In genomic region chr1:101290922-101291561, GRCh38 we compare ENCODE assay signal across 13 cellular contexts. TPM values are rescaled to one million over a fixed set of nuclear protein-coding genes. Genes with fewer than 3 reads are reported as not detected.
DNase-seq lines count a peak whose midpoint lies in the region; ATAC-seq, FAIRE-seq and TF ChIP-seq lines count a peak whose summit lies in the region.
"Had no signal": no experiment of that assay in that cellular context is flagged by ENCODE, and none has a peak within 500 bp of the region (broad histone marks: within the 10 kb centered on the region; RNA-seq: fewer than 3 reads in every experiment).

No MANE protein-coding gene starts in this region.

- peaks cover 14% of the 10 kb centered on the region for H3K4me1 ChIP-seq in astrocyte (ENCODE audit: insufficient read depth, low read length)
- H3K4me1 ChIP-seq in parathyroid adenoma, result peaks cover 6% of the 10 kb centered on the region
- H3K4me1 ChIP-seq in ovary (ENCODE audit: insufficient read depth), result no peaks in the 10 kb centered on the region
- H3K4me1 ChIP-seq: breast epithelium, tibial artery had no signal

- 67 to 76% (median 69%) methylated on average over 3 of the region's 3 CpGs for WGBS in ovary, 3 donors

- no peaks in the 10 kb centered on the region for H3K36me3 ChIP-seq in KOPT-K1 (ENCODE audit: insufficient read depth, low read length)
- no peaks in the 10 kb centered on the region for H3K36me3 ChIP-seq in astrocyte (ENCODE audit: insufficient read depth, low read length)
- no peaks in the 10 kb centered on the region for H3K36me3 ChIP-seq in parathyroid adenoma (ENCODE audit: control insufficient read depth, insufficient read depth, low read length)
- no peaks in the 10 kb centered on the region for H3K36me3 ChIP-seq in ovary
- H3K36me3 ChIP-seq: breast epithelium, tibial artery had no signal

- peaks cover 21% of the 10 kb centered on the region for H3K4me1 Mint-ChIP-seq in astrocyte (ENCODE audit: low read depth, unreplicated experiment)

- H3K4me2 ChIP-seq in astrocyte (ENCODE audit: low read length), result peak overlapping the region; percentile 42
- peak overlapping the region; percentile 25 for H3K4me2 ChIP-seq in parathyroid adenoma (ENCODE audit: low read length)

- no peak for TF ChIP-seq POLR2A in ovary (IDR thresholded peaks at IDR 0.05)

- TF ChIP-seq CTCF in astrocyte (IDR thresholded peaks at IDR 0.05; ENCODE audit: insufficient read depth, low read depth, low read length) (no peak), parathyroid adenoma (IDR thresholded peaks at IDR 0.05) (no peak), ovary (IDR thresholded peaks at IDR 0.05) (no peak)

- no peaks in the 10 kb centered on the region for H3K9me3 Mint-ChIP-seq in astrocyte (ENCODE audit: unreplicated experiment)

- H3K79me2 ChIP-seq in astrocyte (ENCODE audit: insufficient read depth, low read length) (no peaks in the 10 kb centered on the region), parathyroid adenoma (no peaks in the 10 kb centered on the region)

- H2AFZ ChIP-seq in astrocyte (ENCODE audit: low read depth, low read length) (no peak overlapping the region), parathyroid adenoma (peak overlapping the region; percentile 39)

- H3K27me3 Mint-ChIP-seq in astrocyte (ENCODE audit: low read depth, unreplicated experiment), result no peaks in the 10 kb centered on the region

- H3K27ac Mint-ChIP-seq in astrocyte (ENCODE audit: unreplicated experiment), result peak overlapping the region; percentile 23

- no peak overlapping the region for H3K9ac ChIP-seq in astrocyte (ENCODE audit: low read length)
- no peak overlapping the region for H3K9ac ChIP-seq in parathyroid adenoma

- peak; percentile 31 for DNase-seq in NK-92 treated with Interleukin-12 subunit alpha and Interleukin-12 subunit beta, amount 100 ng/mL, for 24 hours (lab: John Stamatoyannopoulos, UW)
- no peak for DNase-seq in NK-92 (lab: John Stamatoyannopoulos, UW; ENCODE audit: unreplicated experiment)
- no peak for DNase-seq in astrocyte (ENCODE audit: low read depth)
- DNase-seq in foreskin melanocyte, result no peak
- no peak for DNase-seq in ovary

- H4K20me1 ChIP-seq in astrocyte (ENCODE audit: insufficient read depth, low read length), result no peaks in the 10 kb centered on the region

- H3K4me3 Mint-ChIP-seq in astrocyte (ENCODE audit: unreplicated experiment), result no peak overlapping the region

- H3K27ac ChIP-seq in KOPT-K1 (ENCODE audit: low read depth, low read length, poor library complexity, severe bottlenecking) (peak overlapping the region; percentile 73), astrocyte (ENCODE audit: low read depth, low read length) (no peak overlapping the region), parathyroid adenoma (peak overlapping the region; percentile 70), ovary (no peak overlapping the region)
- H3K27ac ChIP-seq: 22Rv1, breast epithelium, tibial artery had no signal

- TF ChIP-seq EP300 in ovary (IDR thresholded peaks at IDR 0.05), result no peak

- no peaks in the 10 kb centered on the region for H3K27me3 ChIP-seq in astrocyte (ENCODE audit: insufficient read depth, low read length)
- H3K27me3 ChIP-seq in parathyroid adenoma (ENCODE audit: control insufficient read depth, insufficient read depth, low read length), result no peaks in the 10 kb centered on the region
- no peaks in the 10 kb centered on the region for H3K27me3 ChIP-seq in ovary
- H3K27me3 ChIP-seq: breast epithelium had no signal

- FAIRE-seq in astrocyte (lab: Jason Lieb, UNC), result no peak
- FAIRE-seq: G401.6 had no signal

- H3K36me3 Mint-ChIP-seq in astrocyte (ENCODE audit: low read depth, unreplicated experiment), result no peaks in the 10 kb centered on the region

- ATAC-seq in HG02885 (IDR thresholded peaks at IDR 0.05; ENCODE audit: poor library complexity, unreplicated experiment), result no peak

- H3K9me3 ChIP-seq in KOPT-K1 (ENCODE audit: insufficient read depth, low read length, poor library complexity, severe bottlenecking) (no peaks in the 10 kb centered on the region), astrocyte (ENCODE audit: insufficient read depth, low read depth, low read length) (no peaks in the 10 kb centered on the region), parathyroid adenoma (ENCODE audit: control insufficient read depth, low read length) (no peaks in the 10 kb centered on the region), ovary (no peaks in the 10 kb centered on the region)
- H3K9me3 ChIP-seq: breast epithelium, tibial artery had no signal

- H3K4me3 ChIP-seq in astrocyte (ENCODE audit: insufficient read depth, low read depth, low read length) (no peak overlapping the region), parathyroid adenoma (ENCODE audit: low read depth, low read length) (no peak overlapping the region), ovary (no peak overlapping the region)
- H3K4me3 ChIP-seq: breast epithelium, tibial artery had no signal

- intact Hi-C loops in ovary (cut with DNase I), result loop anchor here in 1 of 4 donors (10.0 kb wide), 1 partner anchor 366 kb away; no protein-coding TSS in a partner anchor

RNA-seq across cellular contexts. Expression of gene S1PR1, which starts 54.2 kb away (rescaled TPM):
- 10.6 and 14.4 TPM in 2 replicates for total RNA-seq in astrocyte
- total RNA-seq in ovary, result 10 to 100 TPM in 3 of 7 donors, 1 to 10 TPM in 4; 8.0 to 26.2 (median 8.8) TPM
- polyA plus RNA-seq in ovary, result 10 to 100 TPM; 25.8 to 27.8 TPM
- total RNA-seq: NCI-H460 had no signal

Comparison
In these comparisons a context has a peak if more than half of its experiments do, and no peak if none do; other contexts are left out.
1. H3K27ac ChIP-seq: peak in KOPT-K1 (single experiment) and parathyroid adenoma (single experiment); none in astrocyte (single experiment) and ovary (0 of 2).